8 cellular contexts compared by ENCODE assay signal in genomic region chr2:233857511-233858118, GRCh38. TPM values are rescaled to one million over a fixed set of nuclear protein-coding genes. Genes with fewer than 3 reads are reported as not detected.
DNase-seq lines count a peak whose midpoint lies in the region; ATAC-seq and TF ChIP-seq lines count a peak whose summit lies in the region.

No MANE protein-coding gene starts in this region.

- POLR2A ChIA-PET in WTC11 (lab: Charles Lee), result no interaction called here

- H3K4me1 ChIP-seq in endodermal cell (ENCODE audit: control insufficient read depth, insufficient read depth, low read length), result peaks cover 2% of the 10 kb centered on the region

- H3K9me3 ChIP-seq in endodermal cell (ENCODE audit: control insufficient read depth, low read length), result no peaks in the 10 kb centered on the region

- no peak overlapping the region for H3K9ac ChIP-seq in endodermal cell (ENCODE audit: extremely low read depth, low read length, poor library complexity, severe bottlenecking)

- CTCF ChIA-PET in WTC11 (lab: Charles Lee), result interaction anchor here (0.6 to 2.0 kb wide), 15 partner anchors 8 to 1056 kb away, joined by 3 to 13 read pairs (median 4); partner anchors contain the start of genes MSL3B and TRPM8

- ATAC-seq in WTC11 (peak; percentile 14; the same call in 1 of the 2 replicates), GM21529 (IDR thresholded peaks at IDR 0.05; ENCODE audit: unreplicated experiment) (no peak)

- H3K9me3 Mint-ChIP-seq in WTC11, result peaks cover 12% of the 10 kb centered on the region
- H3K9me3 Mint-ChIP-seq in endodermal cell, result peaks cover 2% of the 10 kb centered on the region

- WGBS in endodermal cell (ENCODE audit: insufficient coverage in 1 of 2, insufficient read length in 1 of 2), 2 experiments, result 75 to 76% methylated on average over 4 to 9 of the region's 9 CpGs

- H3K27ac Mint-ChIP-seq in WTC11, result no peak overlapping the region
- H3K27ac Mint-ChIP-seq in endodermal cell, result no peak overlapping the region

- TF ChIP-seq CTCF in LNCaP clone FGC (IDR thresholded peaks at IDR 0.05; ENCODE audit: control insufficient read depth, extremely low read depth, insufficient read depth) (peak; percentile 69), WTC11 (IDR thresholded peaks at IDR 0.05) (peak; percentile 77), endodermal cell (conservative IDR thresholded peaks at IDR 0.05) (peak; percentile 93)

- H3K4me1 Mint-ChIP-seq in WTC11 (peaks cover 36% of the 10 kb centered on the region), endodermal cell (peaks cover 11% of the 10 kb centered on the region)

- no peak overlapping the region for H3K27ac ChIP-seq in endodermal cell (ENCODE audit: low read depth, low read length)

- peaks cover 20% of the 10 kb centered on the region for H3K36me3 Mint-ChIP-seq in WTC11
- H3K36me3 Mint-ChIP-seq in endodermal cell (ENCODE audit: low read depth), result peaks cover 10% of the 10 kb centered on the region

- H3K4me3 Mint-ChIP-seq in WTC11 (no peak overlapping the region), endodermal cell (no peak overlapping the region)

- H3K27me3 Mint-ChIP-seq in WTC11 (ENCODE audit: low read depth), result no peaks in the 10 kb centered on the region
- no peaks in the 10 kb centered on the region for H3K27me3 Mint-ChIP-seq in endodermal cell (ENCODE audit: insufficient read depth)

- DNase-seq in COR-L47 (lab: John Stamatoyannopoulos, UW) (peak; percentile 56), LNCaP clone FGC (ENCODE audit: low read depth) (no peak), WTC11 (ENCODE audit: low spot score) (peak; percentile 74), endodermal cell (peak; percentile 91), renal cortical epithelial cell (ENCODE audit: low read depth) (peak; percentile 10), NCI-H1092 (lab: John Stamatoyannopoulos, UW) (no peak), AG08395 (ENCODE audit: low spot score) (no peak)

- H3K36me3 ChIP-seq in endodermal cell (ENCODE audit: control insufficient read depth, insufficient read depth, low read length), result peaks cover 8% of the 10 kb centered on the region

- H3K27me3 ChIP-seq in endodermal cell (ENCODE audit: control insufficient read depth, insufficient read depth, low read length, poor library complexity, severe bottlenecking), result no peaks in the 10 kb centered on the region

- H3K4me3 ChIP-seq in LNCaP clone FGC (ENCODE audit: low read depth, low read length) (no peak overlapping the region), endodermal cell (ENCODE audit: low read length) (no peak overlapping the region)

TF ChIP-seq in WTC11, 78 proteins besides CTCF, POLR2A, EP300 and RAD21 (continues in another document):
- TF ChIP-seq, protein P1, sequence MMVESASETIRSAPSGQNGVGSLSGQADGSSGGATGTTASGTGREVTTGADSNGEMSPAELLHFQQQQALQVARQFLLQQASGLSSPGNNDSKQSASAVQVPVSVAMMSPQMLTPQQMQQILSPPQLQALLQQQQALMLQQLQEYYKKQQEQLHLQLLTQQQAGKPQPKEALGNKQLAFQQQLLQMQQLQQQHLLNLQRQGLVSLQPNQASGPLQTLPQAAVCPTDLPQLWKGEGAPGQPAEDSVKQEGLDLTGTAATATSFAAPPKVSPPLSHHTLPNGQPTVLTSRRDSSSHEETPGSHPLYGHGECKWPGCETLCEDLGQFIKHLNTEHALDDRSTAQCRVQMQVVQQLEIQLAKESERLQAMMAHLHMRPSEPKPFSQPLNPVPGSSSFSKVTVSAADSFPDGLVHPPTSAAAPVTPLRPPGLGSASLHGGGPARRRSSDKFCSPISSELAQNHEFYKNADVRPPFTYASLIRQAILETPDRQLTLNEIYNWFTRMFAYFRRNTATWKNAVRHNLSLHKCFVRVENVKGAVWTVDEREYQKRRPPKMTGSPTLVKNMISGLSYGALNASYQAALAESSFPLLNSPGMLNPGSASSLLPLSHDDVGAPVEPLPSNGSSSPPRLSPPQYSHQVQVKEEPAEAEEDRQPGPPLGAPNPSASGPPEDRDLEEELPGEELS (CRISPR knock-in tag; IDR thresholded peaks at IDR 0.05), result no peak
- no peak for TF ChIP-seq KAT7 (CRISPR knock-in tag; IDR thresholded peaks at IDR 0.05; ENCODE audit: borderline replicate concordance)
- TF ChIP-seq, protein P2, sequence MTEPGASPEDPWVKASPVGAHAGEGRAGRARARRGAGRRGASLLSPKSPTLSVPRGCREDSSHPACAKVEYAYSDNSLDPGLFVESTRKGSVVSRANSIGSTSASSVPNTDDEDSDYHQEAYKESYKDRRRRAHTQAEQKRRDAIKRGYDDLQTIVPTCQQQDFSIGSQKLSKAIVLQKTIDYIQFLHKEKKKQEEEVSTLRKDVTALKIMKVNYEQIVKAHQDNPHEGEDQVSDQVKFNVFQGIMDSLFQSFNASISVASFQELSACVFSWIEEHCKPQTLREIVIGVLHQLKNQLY (CRISPR knock-in tag; IDR thresholded peaks at IDR 0.05), result no peak
- TF ChIP-seq, protein P3, sequence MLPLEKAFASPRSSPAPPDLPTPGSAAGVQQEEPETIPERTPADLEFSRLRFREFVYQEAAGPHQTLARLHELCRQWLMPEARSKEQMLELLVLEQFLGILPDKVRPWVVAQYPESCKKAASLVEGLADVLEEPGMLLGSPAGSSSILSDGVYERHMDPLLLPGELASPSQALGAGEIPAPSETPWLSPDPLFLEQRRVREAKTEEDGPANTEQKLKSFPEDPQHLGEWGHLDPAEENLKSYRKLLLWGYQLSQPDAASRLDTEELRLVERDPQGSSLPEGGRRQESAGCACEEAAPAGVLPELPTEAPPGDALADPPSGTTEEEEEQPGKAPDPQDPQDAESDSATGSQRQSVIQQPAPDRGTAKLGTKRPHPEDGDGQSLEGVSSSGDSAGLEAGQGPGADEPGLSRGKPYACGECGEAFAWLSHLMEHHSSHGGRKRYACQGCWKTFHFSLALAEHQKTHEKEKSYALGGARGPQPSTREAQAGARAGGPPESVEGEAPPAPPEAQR (CRISPR knock-in tag; IDR thresholded peaks at IDR 0.05), result no peak
- TF ChIP-seq SP1 (CRISPR knock-in tag; conservative IDR thresholded peaks at IDR 0.05), result no peak
- no peak for TF ChIP-seq MYBL2 (CRISPR knock-in tag; IDR thresholded peaks at IDR 0.05)
- no peak for TF ChIP-seq NR3C1 (CRISPR knock-in tag; conservative IDR thresholded peaks at IDR 0.05; ENCODE audit: low read depth)
- no peak for TF ChIP-seq IRF1 (CRISPR knock-in tag; IDR thresholded peaks at IDR 0.05)
- no peak for TF ChIP-seq GABPB1 (CRISPR knock-in tag; IDR thresholded peaks at IDR 0.05)
- no peak for TF ChIP-seq STAT6 (CRISPR knock-in tag; conservative IDR thresholded peaks at IDR 0.05; ENCODE audit: low read depth)
- no peak for TF ChIP-seq ZNF263 (CRISPR knock-in tag; IDR thresholded peaks at IDR 0.05; ENCODE audit: low read depth)
- TF ChIP-seq FOXK1 (CRISPR knock-in tag; IDR thresholded peaks at IDR 0.05), result no peak

RNA-seq across cellular contexts. Expression of gene HJURP, which starts 3.3 kb away (rescaled TPM):
- total RNA-seq in WTC11 (2021) (64.2 to 83.7 TPM (median 67.5 TPM) in 3 replicates), endodermal cell (10 to 100 TPM; 39.4 to 78.9 TPM), renal cortical epithelial cell (1.1 and 13.0 TPM in 2 replicates)
- polyA plus RNA-seq in endodermal cell (2013, experiment 1 of 2), result 64.5 TPM
- polyA plus RNA-seq in endodermal cell (2013, experiment 2 of 2), result 61.4 TPM

RNA-seq across cellular contexts. Expression of gene TRPM8, which starts 59.6 kb away (rescaled TPM):
- 0.26 TPM in 1 of 3 replicates, not detected in the others for total RNA-seq in WTC11 (2021)
- not detected for total RNA-seq in endodermal cell
- polyA plus RNA-seq in endodermal cell (2013, experiment 1 of 2), result 0.57 TPM
- polyA plus RNA-seq in endodermal cell (2013, experiment 2 of 2), result 0.95 TPM
- total RNA-seq in renal cortical epithelial cell, result 1.0 and 4.5 TPM in 2 replicates

Comparison
In these comparisons a context has a peak if more than half of its experiments do, and no peak if none do; other contexts are left out.
1. DNase-seq: peak in COR-L47 (single experiment), WTC11 (single experiment), endodermal cell (single experiment) and renal cortical epithelial cell (single experiment); none in LNCaP clone FGC (single experiment), NCI-H1092 (single experiment) and AG08395 (single experiment).
2. Peak in every context shown above with its lines, with median percentiles within 50 percentile points of each other: CTCF ChIP-seq.